In genomic region chr1:67166196-67166595, GRCh38 we compare ENCODE assay signal across 1 cellular context.
TF ChIP-seq lines count a peak whose summit lies in the region.

TSS of gene IL23R (plus strand) at chr1:67166454. CDS start at chr1:67168121, 1,667 bp downstream.

TF ChIP-seq in GM23338, 12 proteins besides CTCF, POLR2A, EP300 and RAD21 (continued from another document):
- TF ChIP-seq, protein P1, sequence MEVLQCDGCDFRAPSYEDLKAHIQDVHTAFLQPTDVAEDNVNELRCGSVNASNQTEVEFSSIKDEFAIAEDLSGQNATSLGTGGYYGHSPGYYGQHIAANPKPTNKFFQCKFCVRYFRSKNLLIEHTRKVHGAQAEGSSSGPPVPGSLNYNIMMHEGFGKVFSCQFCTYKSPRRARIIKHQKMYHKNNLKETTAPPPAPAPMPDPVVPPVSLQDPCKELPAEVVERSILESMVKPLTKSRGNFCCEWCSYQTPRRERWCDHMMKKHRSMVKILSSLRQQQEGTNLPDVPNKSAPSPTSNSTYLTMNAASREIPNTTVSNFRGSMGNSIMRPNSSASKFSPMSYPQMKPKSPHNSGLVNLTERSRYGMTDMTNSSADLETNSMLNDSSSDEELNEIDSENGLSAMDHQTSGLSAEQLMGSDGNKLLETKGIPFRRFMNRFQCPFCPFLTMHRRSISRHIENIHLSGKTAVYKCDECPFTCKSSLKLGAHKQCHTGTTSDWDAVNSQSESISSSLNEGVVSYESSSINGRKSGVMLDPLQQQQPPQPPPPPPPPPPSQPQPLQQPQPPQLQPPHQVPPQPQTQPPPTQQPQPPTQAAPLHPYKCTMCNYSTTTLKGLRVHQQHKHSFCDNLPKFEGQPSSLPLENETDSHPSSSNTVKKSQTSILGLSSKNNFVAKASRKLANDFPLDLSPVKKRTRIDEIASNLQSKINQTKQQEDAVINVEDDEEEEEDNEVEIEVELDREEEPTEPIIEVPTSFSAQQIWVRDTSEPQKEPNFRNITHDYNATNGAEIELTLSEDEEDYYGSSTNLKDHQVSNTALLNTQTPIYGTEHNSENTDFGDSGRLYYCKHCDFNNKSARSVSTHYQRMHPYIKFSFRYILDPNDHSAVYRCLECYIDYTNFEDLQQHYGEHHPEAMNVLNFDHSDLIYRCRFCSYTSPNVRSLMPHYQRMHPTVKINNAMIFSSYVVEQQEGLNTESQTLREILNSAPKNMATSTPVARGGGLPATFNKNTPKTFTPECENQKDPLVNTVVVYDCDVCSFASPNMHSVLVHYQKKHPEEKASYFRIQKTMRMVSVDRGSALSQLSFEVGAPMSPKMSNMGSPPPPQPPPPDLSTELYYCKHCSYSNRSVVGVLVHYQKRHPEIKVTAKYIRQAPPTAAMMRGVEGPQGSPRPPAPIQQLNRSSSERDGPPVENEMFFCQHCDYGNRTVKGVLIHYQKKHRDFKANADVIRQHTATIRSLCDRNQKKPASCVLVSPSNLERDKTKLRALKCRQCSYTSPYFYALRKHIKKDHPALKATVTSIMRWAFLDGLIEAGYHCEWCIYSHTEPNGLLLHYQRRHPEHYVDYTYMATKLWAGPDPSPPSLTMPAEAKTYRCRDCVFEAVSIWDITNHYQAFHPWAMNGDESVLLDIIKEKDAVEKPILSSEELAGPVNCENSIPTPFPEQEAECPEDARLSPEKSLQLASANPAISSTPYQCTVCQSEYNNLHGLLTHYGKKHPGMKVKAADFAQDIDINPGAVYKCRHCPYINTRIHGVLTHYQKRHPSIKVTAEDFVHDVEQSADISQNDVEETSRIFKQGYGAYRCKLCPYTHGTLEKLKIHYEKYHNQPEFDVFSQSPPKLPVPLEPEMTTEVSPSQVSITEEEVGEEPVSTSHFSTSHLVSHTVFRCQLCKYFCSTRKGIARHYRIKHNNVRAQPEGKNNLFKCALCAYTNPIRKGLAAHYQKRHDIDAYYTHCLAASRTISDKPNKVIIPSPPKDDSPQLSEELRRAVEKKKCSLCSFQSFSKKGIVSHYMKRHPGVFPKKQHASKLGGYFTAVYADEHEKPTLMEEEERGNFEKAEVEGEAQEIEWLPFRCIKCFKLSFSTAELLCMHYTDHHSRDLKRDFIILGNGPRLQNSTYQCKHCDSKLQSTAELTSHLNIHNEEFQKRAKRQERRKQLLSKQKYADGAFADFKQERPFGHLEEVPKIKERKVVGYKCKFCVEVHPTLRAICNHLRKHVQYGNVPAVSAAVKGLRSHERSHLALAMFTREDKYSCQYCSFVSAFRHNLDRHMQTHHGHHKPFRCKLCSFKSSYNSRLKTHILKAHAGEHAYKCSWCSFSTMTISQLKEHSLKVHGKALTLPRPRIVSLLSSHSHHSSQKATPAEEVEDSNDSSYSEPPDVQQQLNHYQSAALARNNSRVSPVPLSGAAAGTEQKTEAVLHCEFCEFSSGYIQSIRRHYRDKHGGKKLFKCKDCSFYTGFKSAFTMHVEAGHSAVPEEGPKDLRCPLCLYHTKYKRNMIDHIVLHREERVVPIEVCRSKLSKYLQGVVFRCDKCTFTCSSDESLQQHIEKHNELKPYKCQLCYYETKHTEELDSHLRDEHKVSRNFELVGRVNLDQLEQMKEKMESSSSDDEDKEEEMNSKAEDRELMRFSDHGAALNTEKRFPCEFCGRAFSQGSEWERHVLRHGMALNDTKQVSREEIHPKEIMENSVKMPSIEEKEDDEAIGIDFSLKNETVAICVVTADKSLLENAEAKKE (CRISPR knock-in tag; IDR thresholded peaks at IDR 0.05) = no peak
- TF ChIP-seq ZNF331 (CRISPR knock-in tag; IDR thresholded peaks at IDR 0.05; ENCODE audit: low read depth) (no peak), JUNB (IDR thresholded peaks at IDR 0.05; ENCODE audit: unreplicated experiment) (no peak)
